23 cellular contexts compared by ENCODE assay signal in genomic region chr6:89708316-89708715, GRCh38.
DNase-seq lines count a peak whose midpoint lies in the region; ATAC-seq and TF ChIP-seq lines count a peak whose summit lies in the region.
"Had no signal": no experiment of that assay in that cellular context is flagged by ENCODE, and none has a peak within 500 bp of the region (broad histone marks: within the 10 kb centered on the region; RNA-seq: fewer than 3 reads in every experiment).

No MANE protein-coding gene starts in this region.

- H3K27me3 Mint-ChIP-seq in activated CD4-positive, alpha-beta T cell treated with anti-CD3 and anti-CD28 coated beads for 36 hours, result no peaks in the 10 kb centered on the region
- no peaks in the 10 kb centered on the region for H3K27me3 Mint-ChIP-seq in endodermal cell (ENCODE audit: insufficient read depth)
- no peaks in the 10 kb centered on the region for H3K27me3 Mint-ChIP-seq in type B pancreatic cell

- CTCF ChIA-PET in activated CD4-positive, alpha-beta T cell treated with anti-CD3 and anti-CD28 coated beads for 36 hours (lab: Charles Lee), result no interaction called here

- intact Hi-C loops in activated CD4-positive, alpha-beta T cell treated with anti-CD3 and anti-CD28 coated beads for 36 hours (cut with DNase I, micrococcal nuclease), result no loop called here

- H3K27me3 ChIP-seq in endodermal cell (ENCODE audit: control insufficient read depth, insufficient read depth, low read length, poor library complexity, severe bottlenecking) (no peaks in the 10 kb centered on the region), liver (ENCODE audit: control insufficient read depth in 4 of 4, insufficient read depth in 4 of 4, low read length in 3 of 4) (no peaks in the 10 kb centered on the region)

- no peaks in the 10 kb centered on the region for H3K9me3 Mint-ChIP-seq in activated CD4-positive, alpha-beta T cell treated with anti-CD3 and anti-CD28 coated beads for 36 hours (ENCODE audit: low read depth)
- H3K9me3 Mint-ChIP-seq in endodermal cell, result no peaks in the 10 kb centered on the region
- no peaks in the 10 kb centered on the region for H3K9me3 Mint-ChIP-seq in type B pancreatic cell

- peaks cover 56% of the 10 kb centered on the region for H3K36me3 Mint-ChIP-seq in activated CD4-positive, alpha-beta T cell treated with anti-CD3 and anti-CD28 coated beads for 36 hours (ENCODE audit: low read depth)
- H3K36me3 Mint-ChIP-seq in endodermal cell (ENCODE audit: low read depth) (peaks cover 83% of the 10 kb centered on the region), type B pancreatic cell (peaks cover 25% of the 10 kb centered on the region)

- peak; percentile 24 to 25 for TF ChIP-seq RAD21 in liver (IDR thresholded peaks at IDR 0.05)

- H3K4me3 ChIP-seq in endodermal cell (ENCODE audit: low read length) (no peak overlapping the region), liver (ENCODE audit: low read depth in 1 of 3, low read length in 3 of 3) (no peak overlapping the region)

- TF ChIP-seq CTCF in endodermal cell (conservative IDR thresholded peaks at IDR 0.05) (no peak), liver (IDR thresholded peaks at IDR 0.05; ENCODE audit: low read depth, low read length, missing input control) (no peak), type B pancreatic cell (conservative IDR thresholded peaks at IDR 0.05) (no peak)

- peak overlapping the region; percentile 31 for H3K27ac Mint-ChIP-seq in activated CD4-positive, alpha-beta T cell treated with anti-CD3 and anti-CD28 coated beads for 36 hours
- H3K27ac Mint-ChIP-seq in endodermal cell (peak overlapping the region; percentile 48), type B pancreatic cell (peak overlapping the region; percentile 34)

- H3K4me1 ChIP-seq in endodermal cell (ENCODE audit: control insufficient read depth, insufficient read depth, low read length), result no peaks in the 10 kb centered on the region
- peaks cover 0 to 40% (median 26%) of the 10 kb centered on the region in 4 donors for H3K4me1 ChIP-seq in liver (ENCODE audit: control insufficient read depth in 4 of 4, insufficient read depth in 4 of 4, low read length in 3 of 4)

- no peak for DNase-seq in activated CD4-positive, alpha-beta T cell treated with anti-CD3 and anti-CD28 coated beads for 36 hours
- no peak for DNase-seq in activated CD4-positive, alpha-beta T cell treated with anti-CD3 and anti-CD28 coated beads for 48 hours
- DNase-seq in endodermal cell, result no peak
- DNase-seq in type B pancreatic cell (ENCODE audit: extremely low spot score, unreplicated experiment), result no peak
- DNase-seq in amygdala (lab: John Stamatoyannopoulos, UW), result no peak
- DNase-seq: 8988T; Calu3; DMS79 treated with DMSO at 0.1 percent for 48 hours; GF-D8; Kasumi-1; MV-4-11; NCI-H1105 treated with DMSO at 0.1 percent for 48 hours; NCI-H146; NCI-H1930; NCI-H446; NCI-H524 treated with DMSO at 0.1 percent for 48 hours; NCI-H82; NK-92 treated with Interleukin-12 subunit alpha and Interleukin-12 subunit beta, amount 100 ng/mL, for 24 hours; PC-3 had no signal

- WGBS in endodermal cell (ENCODE audit: insufficient coverage in 1 of 2, insufficient read length in 1 of 2), 2 experiments, result 59 to 68% methylated on average over 3 to 4 of the region's 4 CpGs
- 38% methylated on average over 4 of the region's 4 CpGs for whole genome bisulfite sequencing in liver

- H3K9ac ChIP-seq in endodermal cell (ENCODE audit: extremely low read depth, low read length, poor library complexity, severe bottlenecking), result no peak overlapping the region
- no peak overlapping the region for H3K9ac ChIP-seq in liver (ENCODE audit: low read depth in 1 of 2, low read length in 2 of 2)

- H3K4me1 Mint-ChIP-seq in activated CD4-positive, alpha-beta T cell treated with anti-CD3 and anti-CD28 coated beads for 36 hours, result no peaks in the 10 kb centered on the region
- H3K4me1 Mint-ChIP-seq in endodermal cell, result no peaks in the 10 kb centered on the region
- H3K4me1 Mint-ChIP-seq in type B pancreatic cell (ENCODE audit: unreplicated experiment), result no peaks in the 10 kb centered on the region

- ATAC-seq in activated CD4-positive, alpha-beta T cell treated with anti-CD3 and anti-CD28 coated beads for 36 hours, result no peak
- ATAC-seq in GM21529 (IDR thresholded peaks at IDR 0.05; ENCODE audit: unreplicated experiment) (no peak), HG02798 (IDR thresholded peaks at IDR 0.05; ENCODE audit: poor library complexity, unreplicated experiment) (no peak)
- ATAC-seq: HCT116, PC-3 had no signal

- H3K36me3 ChIP-seq in endodermal cell (ENCODE audit: control insufficient read depth, insufficient read depth, low read length) (peaks cover 98% of the 10 kb centered on the region), liver (ENCODE audit: control insufficient read depth in 4 of 4, insufficient read depth in 3 of 4, low read depth in 1 of 4, low read length in 3 of 4) (peaks cover 7 to 36% (median 21%) of the 10 kb centered on the region in 4 donors)

- no peak overlapping the region for H3K4me3 Mint-ChIP-seq in activated CD4-positive, alpha-beta T cell treated with anti-CD3 and anti-CD28 coated beads for 36 hours
- H3K4me3 Mint-ChIP-seq in endodermal cell, result no peak overlapping the region
- no peak overlapping the region for H3K4me3 Mint-ChIP-seq in type B pancreatic cell

- H3K9me3 ChIP-seq in endodermal cell (ENCODE audit: control insufficient read depth, low read length), result no peaks in the 10 kb centered on the region
- H3K9me3 ChIP-seq in liver (ENCODE audit: control insufficient read depth in 4 of 4, low read length in 3 of 4), result no peaks in the 10 kb centered on the region

- H3K27ac ChIP-seq in endodermal cell (ENCODE audit: low read depth, low read length) (no peak overlapping the region), liver (ENCODE audit: low read depth in 1 of 2, low read length in 2 of 2) (peak overlapping the region; percentile 64 to 72)

- POLR2A ChIA-PET in activated CD4-positive, alpha-beta T cell treated with anti-CD3 and anti-CD28 coated beads for 36 hours (lab: Charles Lee), result no interaction called here

TF ChIP-seq in liver, 16 proteins besides CTCF, POLR2A, EP300 and RAD21 (continues in another document):
- TF ChIP-seq FOXA2 (IDR thresholded peaks at IDR 0.05) (no peak), ATF3 (IDR thresholded peaks at IDR 0.05) (peak; percentile 47), YY1 (IDR thresholded peaks at IDR 0.05) (no peak), ZBTB33 (IDR thresholded peaks at IDR 0.05) (no peak), TAF1 (conservative IDR thresholded peaks at IDR 0.05) (no peak), RXRA (IDR thresholded peaks at IDR 0.05) (peak; percentile 58), FOXA1 (IDR thresholded peaks at IDR 0.05) (no peak), GABPA (IDR thresholded peaks at IDR 0.05 in 1 of 2, conservative IDR thresholded peaks at IDR 0.05 in 1 of 2) (no peak), JUND (IDR thresholded peaks at IDR 0.05) (peak; percentile 28 to 47), HNF4G (IDR thresholded peaks at IDR 0.05) (peak; percentile 97), SP1 (IDR thresholded peaks at IDR 0.05) (peak; percentile 97), REST (IDR thresholded peaks at IDR 0.05) (peak; percentile 61), MAX (IDR thresholded peaks at IDR 0.05) (peak; percentile 16), HNF4A (conservative IDR thresholded peaks at IDR 0.05) (peak; percentile 99 to 100), NR2F2 (IDR thresholded peaks at IDR 0.05) (no peak)
